Comparison of ENCODE assay signal across 1 cellular context in the genomic region with DNA sequence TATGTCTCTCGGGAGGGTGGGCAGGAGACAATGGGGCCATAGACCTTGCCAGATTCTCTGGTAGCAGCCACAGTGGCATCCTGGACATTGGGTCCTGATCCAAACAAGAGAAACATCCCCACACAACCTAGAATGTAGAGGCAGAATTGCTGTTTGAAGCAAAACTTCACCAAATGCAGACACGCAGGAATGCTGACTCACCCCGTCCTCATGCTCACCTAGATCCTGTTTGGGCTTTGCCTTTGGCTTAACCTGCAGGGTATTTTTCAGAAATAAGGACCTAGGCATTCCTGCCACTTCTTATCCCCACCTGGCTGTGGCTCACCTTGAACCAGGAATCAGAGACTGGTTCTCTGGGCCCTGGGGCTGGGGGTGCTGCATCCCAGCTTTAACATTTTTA.
TF ChIP-seq lines count a peak whose summit lies in the region.

No MANE protein-coding gene starts in this region.

TF ChIP-seq in HepG2, 621 proteins besides CTCF, POLR2A, EP300 and RAD21:
- TF ChIP-seq MAFF (IDR thresholded peaks at IDR 0.05; ENCODE audit: low read depth, low read length): peak; percentile 31; the same call in 1 of the 2 replicates
- TF ChIP-seq AKNA (CRISPR knock-in tag; IDR thresholded peaks at IDR 0.05; ENCODE audit: borderline replicate concordance): no peak
- no peak for TF ChIP-seq ZNF598 (CRISPR knock-in tag; IDR thresholded peaks at IDR 0.05; ENCODE audit: borderline replicate concordance)
- no peak for TF ChIP-seq NCOR1 (IDR thresholded peaks at IDR 0.05; ENCODE audit: borderline replicate concordance, low read length)
- no peak for TF ChIP-seq ZNF737 (CRISPR knock-in tag; IDR thresholded peaks at IDR 0.05; ENCODE audit: borderline replicate concordance)
- TF ChIP-seq MAFK (conservative IDR thresholded peaks at IDR 0.05 in 1 of 2, IDR thresholded peaks at IDR 0.05 in 1 of 2; ENCODE audit: low read length in 2 of 2): peak in 1 of 2 experiments; percentile 38; a peak in 3 of 4 replicates
- TF ChIP-seq SP5 (CRISPR knock-in tag; IDR thresholded peaks at IDR 0.05; ENCODE audit: borderline replicate concordance, low read depth): no peak
